Comparison of ENCODE assay signal across 8 cellular contexts in genomic region chr14:73570913-73571312, GRCh38.
A peak's percentile ranks its signal among the peaks of the same experiment; 100 is the strongest.
DNase-seq lines count a peak whose midpoint lies in the region; ATAC-seq and TF ChIP-seq lines count a peak whose summit lies in the region.
"Not testable (repeated sequence)": the region's sequence is repeated elsewhere in the genome, so short reads cannot be mapped to it uniquely, and the experiment has no call there.

No MANE protein-coding gene starts in this region.

- H3K4me3 ChIP-seq in choroid plexus epithelial cell (ENCODE audit: low read depth, low read length), result not testable (repeated sequence)

- ATAC-seq in GM18907 (IDR thresholded peaks at IDR 0.05; ENCODE audit: unreplicated experiment) (peak; percentile 50), HG03521 (IDR thresholded peaks at IDR 0.05; ENCODE audit: unreplicated experiment) (peak; percentile 44)

- TF ChIP-seq CTCF in AG09319 (IDR thresholded peaks at IDR 0.05; ENCODE audit: low read depth, low read length) (peak; percentile 50), choroid plexus epithelial cell (conservative IDR thresholded peaks at IDR 0.05; ENCODE audit: low read depth, low read length) (peak; percentile 64)

- DNase-seq in AG09319 (ENCODE audit: extremely low read depth, low read depth), result not testable (repeated sequence)
- DNase-seq in OCI-M1 (lab: John Stamatoyannopoulos, UW) (peak; percentile 78), choroid plexus epithelial cell (ENCODE audit: low read depth) (peak; percentile 34), kidney tubule cell (ENCODE audit: low spot score) (peak; percentile 46)
- DNase-seq in activated CD8-positive, alpha-beta memory T cell treated with anti-CD3 and anti-CD28 coated beads for 24 hours, result peak; percentile 85
- DNase-seq in stimulated activated CD4-positive, alpha-beta T cell treated with anti-CD3 and anti-CD28 coated beads, Interleukin-1b, Interleukin-23, amount 100 ng/mL, for 4 hours (ENCODE audit: low read depth in 2 of 2), result peak; percentile 38 to 62
